24 cellular contexts compared by ENCODE assay signal in genomic region chr21:40016234-40016633, GRCh38.
DNase-seq lines count a peak whose midpoint lies in the region; ATAC-seq and TF ChIP-seq lines count a peak whose summit lies in the region.
"Had no signal": no experiment of that assay in that cellular context is flagged by ENCODE, and none has a peak within 500 bp of the region (broad histone marks: within the 10 kb centered on the region; RNA-seq: fewer than 3 reads in every experiment).

No MANE protein-coding gene starts in this region.

- no peaks in the 10 kb centered on the region for H3K4me1 Mint-ChIP-seq in neural crest cell
- H3K4me1 Mint-ChIP-seq: CD14-positive monocyte; CD4-positive, alpha-beta memory T cell; CD4-positive, CD25-positive, alpha-beta regulatory T cell; CD8-positive, alpha-beta memory T cell had no signal

- peaks cover 92% of the 10 kb centered on the region for H3K4me1 ChIP-seq in MM.1S (ENCODE audit: low read length)
- H3K4me1 ChIP-seq: A549, BE2C, BLaER1 had no signal

- peaks cover 6% of the 10 kb centered on the region for H3K27me3 Mint-ChIP-seq in neural crest cell (ENCODE audit: low read depth)
- H3K27me3 Mint-ChIP-seq: CD4-positive, alpha-beta memory T cell; CD4-positive, CD25-positive, alpha-beta regulatory T cell had no signal

- H4K20me1 ChIP-seq in MM.1S (ENCODE audit: insufficient read depth, low read length), result peaks cover 62% of the 10 kb centered on the region
- H4K20me1 ChIP-seq: BLaER1 had no signal

- H3K4me3 ChIP-seq in MM.1S (ENCODE audit: low read length), result peak overlapping the region; percentile 6; the same call in 1 of the 2 replicates
- H3K4me3 ChIP-seq: A549, BLaER1 had no signal

- no peaks in the 10 kb centered on the region for H3K9me2 ChIP-seq in MM.1S (replicated peaks; ENCODE audit: insufficient read depth, low read length)

- H3K9ac ChIP-seq in MM.1S (ENCODE audit: low read length), result peak overlapping the region; percentile 67
- H3K9ac ChIP-seq: BLaER1 had no signal

- peaks cover 93% of the 10 kb centered on the region for H3F3A ChIP-seq in MM.1S (ENCODE audit: insufficient read depth, low read length)

- H3K9me3 Mint-ChIP-seq in neural crest cell, result no peaks in the 10 kb centered on the region

- peaks cover 97% of the 10 kb centered on the region for H3K79me2 ChIP-seq in MM.1S (ENCODE audit: low read length)

- no peak for TF ChIP-seq CTCF in MM.1S (IDR thresholded peaks at IDR 0.05; ENCODE audit: low read length)
- TF ChIP-seq CTCF in neural crest cell (conservative IDR thresholded peaks at IDR 0.05), result no peak

- H3K27me3 ChIP-seq in MM.1S (replicated peaks; ENCODE audit: insufficient read depth, low read length), result no peaks in the 10 kb centered on the region
- H3K27me3 ChIP-seq: BE2C, BLaER1 had no signal

- H3K27ac Mint-ChIP-seq in neural crest cell (ENCODE audit: unreplicated experiment), result peak overlapping the region; percentile 44
- H3K27ac Mint-ChIP-seq: CD14-positive monocyte; CD4-positive, alpha-beta memory T cell; CD4-positive, CD25-positive, alpha-beta regulatory T cell; CD8-positive, alpha-beta memory T cell had no signal

- no peak overlapping the region for H2AFZ ChIP-seq in MM.1S (ENCODE audit: low read length)

- H3K36me3 ChIP-seq in MM.1S (replicated peaks; ENCODE audit: insufficient read depth, low read length), result peaks cover 36% of the 10 kb centered on the region
- H3K36me3 ChIP-seq: BE2C, BLaER1 had no signal

- no peak for ATAC-seq in GM21786 (IDR thresholded peaks at IDR 0.05; ENCODE audit: unreplicated experiment)
- ATAC-seq: A549 had no signal

- no peak overlapping the region for H3K4me3 Mint-ChIP-seq in neural crest cell
- H3K4me3 Mint-ChIP-seq: CD14-positive monocyte; CD4-positive, alpha-beta memory T cell; CD4-positive, CD25-positive, alpha-beta regulatory T cell; CD8-positive, alpha-beta memory T cell had no signal

- no peaks in the 10 kb centered on the region for H3K9me3 ChIP-seq in MM.1S (replicated peaks; ENCODE audit: insufficient read depth, low read length)
- H3K9me3 ChIP-seq: A549, BE2C had no signal

- H3K36me3 Mint-ChIP-seq in neural crest cell (ENCODE audit: low read depth), result no peaks in the 10 kb centered on the region
- H3K36me3 Mint-ChIP-seq: CD14-positive monocyte; CD4-positive, alpha-beta memory T cell; CD4-positive, CD25-positive, alpha-beta regulatory T cell; CD8-positive, alpha-beta memory T cell had no signal

- peak; percentile 93 for DNase-seq in MM.1S
- DNase-seq in caudate nucleus (lab: John Stamatoyannopoulos, UW), result peak in 1 of 61 donors; percentile 18
- no peak for DNase-seq in neural crest cell (ENCODE audit: low read depth, low spot score)
- DNase-seq in NCI-H1417 treated with DMSO at 0.1 percent for 48 hours (lab: John Stamatoyannopoulos, UW), result no peak
- no peak for DNase-seq in T-helper 9 cell
- DNase-seq: AML-193; BE2C; C1 segment of cervical spinal cord; CD4-positive, alpha-beta memory T cell; CD4-positive, CD25-positive, alpha-beta regulatory T cell; CD8-positive, alpha-beta memory T cell; COR-L47; DMS 273 treated with DMSO at 0.1 percent for 48 hours; DMS153; DMS53; DMS79; DND-41; EL; GDM1 had no signal

- H3K27ac ChIP-seq in MM.1S (ENCODE audit: low read length) (peak overlapping the region; percentile 89), caudate nucleus (ENCODE audit: low read depth, low read length) (peak overlapping the region; percentile 18)
- H3K27ac ChIP-seq: 22Rv1, A549, BLaER1 had no signal

- peak overlapping the region; percentile 62 for H3K4me2 ChIP-seq in MM.1S (ENCODE audit: low read depth, low read length)
- H3K4me2 ChIP-seq: A549, BLaER1 had no signal
